Comparison of ENCODE assay signal across 23 cellular contexts in the genomic region with DNA sequence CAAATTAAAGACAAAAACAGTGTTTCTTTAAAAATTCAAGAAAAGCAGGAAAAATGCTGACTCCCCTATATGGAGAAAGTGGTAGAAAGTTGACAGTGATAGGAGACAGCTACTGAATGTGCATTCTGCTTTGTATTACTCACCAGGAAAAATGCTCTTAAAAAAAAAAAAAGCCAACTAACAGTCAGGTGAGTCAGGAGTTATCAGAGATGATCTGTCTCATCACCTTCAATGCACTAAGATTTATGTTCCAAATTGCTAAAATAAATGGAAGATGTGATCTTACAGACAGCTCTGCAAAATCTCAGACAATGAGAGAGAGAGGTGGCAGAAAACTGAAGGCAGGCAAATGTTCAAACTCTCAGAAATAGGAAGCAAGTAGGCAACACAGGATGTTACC. TPM values are rescaled to one million over a fixed set of nuclear protein-coding genes. Genes with fewer than 3 reads are reported as not detected.
DNase-seq lines count a peak whose midpoint lies in the region; ATAC-seq and TF ChIP-seq lines count a peak whose summit lies in the region.
"Had no signal": no experiment of that assay in that cellular context is flagged by ENCODE, and none has a peak within 500 bp of the region (broad histone marks: within the 10 kb centered on the region; RNA-seq: fewer than 3 reads in every experiment).

No MANE protein-coding gene starts in this region.

- CTCF ChIA-PET in T-cell (lab: Charles Lee) = interaction anchor here in 1 of 2 donors (0.6 to 0.7 kb wide), 2 partner anchors 31 to 300 kb away, joined by 3 to 5 read pairs; no protein-coding TSS in a partner anchor

- H3K4me1 Mint-ChIP-seq in T-cell = no peaks in the 10 kb centered on the region
- H3K4me1 Mint-ChIP-seq: activated naive CD4-positive, alpha-beta T cell treated with anti-CD3 and anti-CD28 coated beads, Interleukin-2, amount 50 U/mL, for 24 hours; endodermal cell; GM23338 had no signal

- no peak overlapping the region for H3K27ac ChIP-seq in foreskin keratinocyte
- H3K27ac ChIP-seq: psoas muscle, testis had no signal

- H3K4me3 Mint-ChIP-seq in T-cell = no peak overlapping the region
- H3K4me3 Mint-ChIP-seq: activated CD8-positive, alpha-beta T cell treated with anti-CD3 and anti-CD28 coated beads, Interleukin-2, amount 10 ng/mL, durations not matched to agents 7 days and 5 days; activated naive CD4-positive, alpha-beta T cell treated with anti-CD3 and anti-CD28 coated beads, Interleukin-2, amount 50 U/mL, for 24 hours; activated T-cell treated with anti-CD3 and anti-CD28 coated beads, Interleukin-2, amount 50 U/mL, for 24 hours; endodermal cell; GM23338; natural killer cell treated with Interleukin-12 subunit alpha and Interleukin-12 subunit beta and Interleukin-15 and Interleukin-18, amount 100 ng/mL, for 72 hours had no signal

- H3K27ac Mint-ChIP-seq in T-cell = no peak overlapping the region
- H3K27ac Mint-ChIP-seq: activated CD8-positive, alpha-beta T cell treated with anti-CD3 and anti-CD28 coated beads, Interleukin-2, amount 10 ng/mL, durations not matched to agents 7 days and 5 days; activated naive CD4-positive, alpha-beta T cell treated with anti-CD3 and anti-CD28 coated beads, Interleukin-2, amount 50 U/mL, for 24 hours; activated T-cell treated with anti-CD3 and anti-CD28 coated beads, Interleukin-2, amount 50 U/mL, for 24 hours; endodermal cell; GM23338; natural killer cell treated with Interleukin-12 subunit alpha and Interleukin-12 subunit beta and Interleukin-15 and Interleukin-18, amount 100 ng/mL, for 72 hours had no signal

- peaks cover 2 to 8% (median 3%) of the 10 kb centered on the region in 3 donors for H3K9me3 Mint-ChIP-seq in T-cell

- no peaks in the 10 kb centered on the region for H3K27me3 Mint-ChIP-seq in T-cell
- H3K27me3 Mint-ChIP-seq: activated naive CD4-positive, alpha-beta T cell treated with anti-CD3 and anti-CD28 coated beads, Interleukin-2, amount 50 U/mL, for 24 hours; activated T-cell treated with anti-CD3 and anti-CD28 coated beads, Interleukin-2, amount 50 U/mL, for 24 hours had no signal

- H3K4me1 ChIP-seq in foreskin keratinocyte = peaks cover 3% of the 10 kb centered on the region
- H3K4me1 ChIP-seq: psoas muscle, testis had no signal

- POLR2A ChIA-PET in T-cell (lab: Charles Lee) = no interaction called here

- peak; percentile 84 for ATAC-seq in foreskin keratinocyte
- ATAC-seq in T-cell (replicated peaks in 1 of 4) = no peak
- ATAC-seq in HG03457 (IDR thresholded peaks at IDR 0.05; ENCODE audit: unreplicated experiment) = no peak
- ATAC-seq: activated CD8-positive, alpha-beta T cell treated with anti-CD3 and anti-CD28 coated beads, Interleukin-2, amount 10 ng/mL, durations not matched to agents 7 days and 5 days; GM23338; natural killer cell treated with Interleukin-12 subunit alpha and Interleukin-12 subunit beta and Interleukin-15 and Interleukin-18, amount 100 ng/mL, for 72 hours; psoas muscle had no signal

- TF ChIP-seq CTCF in foreskin keratinocyte (conservative IDR thresholded peaks at IDR 0.05) = no peak

- no peaks in the 10 kb centered on the region for H3K36me3 Mint-ChIP-seq in T-cell
- H3K36me3 Mint-ChIP-seq: activated naive CD4-positive, alpha-beta T cell treated with anti-CD3 and anti-CD28 coated beads, Interleukin-2, amount 50 U/mL, for 24 hours; natural killer cell treated with Interleukin-12 subunit alpha and Interleukin-12 subunit beta and Interleukin-15 and Interleukin-18, amount 100 ng/mL, for 72 hours had no signal

- DNase-seq in GM04503 (ENCODE audit: low read depth) (peak; percentile 8), RPMI7951 (ENCODE audit: low read depth) (peak; percentile 43), foreskin keratinocyte (peak; percentile 23 to 45), renal cortical epithelial cell (ENCODE audit: low read depth) (peak; percentile 29), T-cell (no peak), DMS79 treated with DMSO at 0.1 percent for 48 hours (lab: John Stamatoyannopoulos, UW) (no peak), foreskin melanocyte (no peak)
- DNase-seq: activated CD4-positive, CD25-positive, alpha-beta regulatory T cell; activated CD8-positive, alpha-beta T cell treated with anti-CD3 and anti-CD28 coated beads, Interleukin-2, amount 10 ng/mL, durations not matched to agents 7 days and 5 days; activated T-cell treated with anti-CD3 and anti-CD28 coated beads, Interleukin-2, amount 50 U/mL, for 24 hours; AML-193; endodermal cell; hippocampal formation; Kasumi-1; NCI-H1105; NCI-H524 treated with DMSO at 0.1 percent for 48 hours; psoas muscle; T-helper 9 cell; testis had no signal

- no peaks in the 10 kb centered on the region for H3K27me3 ChIP-seq in foreskin keratinocyte
- H3K27me3 ChIP-seq: testis had no signal

RNA-seq across cellular contexts. Expression of a gene that starts 47.6 kb away (rescaled TPM):
- 7.6 and 10.9 TPM in 2 replicates for total RNA-seq in RPMI7951 (2014; rRNA removed; shearing (Covaris generic))
- 0.10 TPM in 1 of 2 replicates, not detected in the other for total RNA-seq in foreskin keratinocyte
- not detected in 2 replicates for polyA plus RNA-seq in foreskin keratinocyte
- under 0.01 and 1.3 TPM in 2 replicates for total RNA-seq in renal cortical epithelial cell
- total RNA-seq in T-cell = 1 to 10 TPM in 3 of 5 donors, under 1 TPM in 2; 0.30 to 2.3 (median 1.4) TPM
- total RNA-seq: activated CD8-positive, alpha-beta T cell treated with anti-CD3 and anti-CD28 coated beads, Interleukin-2, amount 10 ng/mL, durations not matched to agents 7 days and 5 days had no signal

Comparison
In these comparisons a context has a peak if more than half of its experiments do, and no peak if none do; other contexts are left out.
1. DNase-seq: peak in GM04503 (single experiment), RPMI7951 (single experiment), foreskin keratinocyte (2 of 2) and renal cortical epithelial cell (single experiment); none in T-cell (0 of 34), DMS79 treated with DMSO at 0.1 percent for 48 hours (single experiment) and foreskin melanocyte (single experiment).